2 cellular contexts compared by ENCODE assay signal in the genomic region with DNA sequence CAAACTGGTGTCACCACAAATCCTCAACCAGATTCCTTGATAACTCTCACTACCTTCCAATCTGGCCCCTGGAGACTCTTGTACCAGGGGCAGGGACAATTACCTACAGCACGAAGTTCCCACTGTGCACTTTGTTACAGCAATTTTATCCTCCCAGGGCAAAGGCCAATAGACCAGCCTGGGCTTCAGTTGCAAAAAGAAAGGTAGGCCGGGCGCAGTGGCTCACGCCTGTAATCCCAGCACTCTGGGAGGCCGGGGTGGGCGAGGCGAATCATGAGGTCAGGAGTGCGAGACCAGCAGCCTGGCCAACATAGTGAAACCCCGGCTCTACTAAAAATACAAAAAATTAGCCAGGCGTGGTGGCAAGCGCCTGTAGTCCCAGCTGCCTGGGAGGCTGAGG.
TF ChIP-seq lines count a peak whose summit lies in the region.

No MANE protein-coding gene starts in this region.

TF ChIP-seq in GM23338, 12 proteins besides CTCF, POLR2A, EP300 and RAD21 (continued from another document):
- TF ChIP-seq, protein P1, sequence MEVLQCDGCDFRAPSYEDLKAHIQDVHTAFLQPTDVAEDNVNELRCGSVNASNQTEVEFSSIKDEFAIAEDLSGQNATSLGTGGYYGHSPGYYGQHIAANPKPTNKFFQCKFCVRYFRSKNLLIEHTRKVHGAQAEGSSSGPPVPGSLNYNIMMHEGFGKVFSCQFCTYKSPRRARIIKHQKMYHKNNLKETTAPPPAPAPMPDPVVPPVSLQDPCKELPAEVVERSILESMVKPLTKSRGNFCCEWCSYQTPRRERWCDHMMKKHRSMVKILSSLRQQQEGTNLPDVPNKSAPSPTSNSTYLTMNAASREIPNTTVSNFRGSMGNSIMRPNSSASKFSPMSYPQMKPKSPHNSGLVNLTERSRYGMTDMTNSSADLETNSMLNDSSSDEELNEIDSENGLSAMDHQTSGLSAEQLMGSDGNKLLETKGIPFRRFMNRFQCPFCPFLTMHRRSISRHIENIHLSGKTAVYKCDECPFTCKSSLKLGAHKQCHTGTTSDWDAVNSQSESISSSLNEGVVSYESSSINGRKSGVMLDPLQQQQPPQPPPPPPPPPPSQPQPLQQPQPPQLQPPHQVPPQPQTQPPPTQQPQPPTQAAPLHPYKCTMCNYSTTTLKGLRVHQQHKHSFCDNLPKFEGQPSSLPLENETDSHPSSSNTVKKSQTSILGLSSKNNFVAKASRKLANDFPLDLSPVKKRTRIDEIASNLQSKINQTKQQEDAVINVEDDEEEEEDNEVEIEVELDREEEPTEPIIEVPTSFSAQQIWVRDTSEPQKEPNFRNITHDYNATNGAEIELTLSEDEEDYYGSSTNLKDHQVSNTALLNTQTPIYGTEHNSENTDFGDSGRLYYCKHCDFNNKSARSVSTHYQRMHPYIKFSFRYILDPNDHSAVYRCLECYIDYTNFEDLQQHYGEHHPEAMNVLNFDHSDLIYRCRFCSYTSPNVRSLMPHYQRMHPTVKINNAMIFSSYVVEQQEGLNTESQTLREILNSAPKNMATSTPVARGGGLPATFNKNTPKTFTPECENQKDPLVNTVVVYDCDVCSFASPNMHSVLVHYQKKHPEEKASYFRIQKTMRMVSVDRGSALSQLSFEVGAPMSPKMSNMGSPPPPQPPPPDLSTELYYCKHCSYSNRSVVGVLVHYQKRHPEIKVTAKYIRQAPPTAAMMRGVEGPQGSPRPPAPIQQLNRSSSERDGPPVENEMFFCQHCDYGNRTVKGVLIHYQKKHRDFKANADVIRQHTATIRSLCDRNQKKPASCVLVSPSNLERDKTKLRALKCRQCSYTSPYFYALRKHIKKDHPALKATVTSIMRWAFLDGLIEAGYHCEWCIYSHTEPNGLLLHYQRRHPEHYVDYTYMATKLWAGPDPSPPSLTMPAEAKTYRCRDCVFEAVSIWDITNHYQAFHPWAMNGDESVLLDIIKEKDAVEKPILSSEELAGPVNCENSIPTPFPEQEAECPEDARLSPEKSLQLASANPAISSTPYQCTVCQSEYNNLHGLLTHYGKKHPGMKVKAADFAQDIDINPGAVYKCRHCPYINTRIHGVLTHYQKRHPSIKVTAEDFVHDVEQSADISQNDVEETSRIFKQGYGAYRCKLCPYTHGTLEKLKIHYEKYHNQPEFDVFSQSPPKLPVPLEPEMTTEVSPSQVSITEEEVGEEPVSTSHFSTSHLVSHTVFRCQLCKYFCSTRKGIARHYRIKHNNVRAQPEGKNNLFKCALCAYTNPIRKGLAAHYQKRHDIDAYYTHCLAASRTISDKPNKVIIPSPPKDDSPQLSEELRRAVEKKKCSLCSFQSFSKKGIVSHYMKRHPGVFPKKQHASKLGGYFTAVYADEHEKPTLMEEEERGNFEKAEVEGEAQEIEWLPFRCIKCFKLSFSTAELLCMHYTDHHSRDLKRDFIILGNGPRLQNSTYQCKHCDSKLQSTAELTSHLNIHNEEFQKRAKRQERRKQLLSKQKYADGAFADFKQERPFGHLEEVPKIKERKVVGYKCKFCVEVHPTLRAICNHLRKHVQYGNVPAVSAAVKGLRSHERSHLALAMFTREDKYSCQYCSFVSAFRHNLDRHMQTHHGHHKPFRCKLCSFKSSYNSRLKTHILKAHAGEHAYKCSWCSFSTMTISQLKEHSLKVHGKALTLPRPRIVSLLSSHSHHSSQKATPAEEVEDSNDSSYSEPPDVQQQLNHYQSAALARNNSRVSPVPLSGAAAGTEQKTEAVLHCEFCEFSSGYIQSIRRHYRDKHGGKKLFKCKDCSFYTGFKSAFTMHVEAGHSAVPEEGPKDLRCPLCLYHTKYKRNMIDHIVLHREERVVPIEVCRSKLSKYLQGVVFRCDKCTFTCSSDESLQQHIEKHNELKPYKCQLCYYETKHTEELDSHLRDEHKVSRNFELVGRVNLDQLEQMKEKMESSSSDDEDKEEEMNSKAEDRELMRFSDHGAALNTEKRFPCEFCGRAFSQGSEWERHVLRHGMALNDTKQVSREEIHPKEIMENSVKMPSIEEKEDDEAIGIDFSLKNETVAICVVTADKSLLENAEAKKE (CRISPR knock-in tag; IDR thresholded peaks at IDR 0.05): no peak
- TF ChIP-seq ZNF331 (CRISPR knock-in tag; IDR thresholded peaks at IDR 0.05; ENCODE audit: low read depth) (no peak), EZH2 (IDR thresholded peaks at IDR 0.05; ENCODE audit: low read depth, unreplicated experiment) (no peak)

TF ChIP-seq in liver, 16 proteins besides CTCF, POLR2A, EP300 and RAD21 (continued from another document):
- TF ChIP-seq, protein P2, sequence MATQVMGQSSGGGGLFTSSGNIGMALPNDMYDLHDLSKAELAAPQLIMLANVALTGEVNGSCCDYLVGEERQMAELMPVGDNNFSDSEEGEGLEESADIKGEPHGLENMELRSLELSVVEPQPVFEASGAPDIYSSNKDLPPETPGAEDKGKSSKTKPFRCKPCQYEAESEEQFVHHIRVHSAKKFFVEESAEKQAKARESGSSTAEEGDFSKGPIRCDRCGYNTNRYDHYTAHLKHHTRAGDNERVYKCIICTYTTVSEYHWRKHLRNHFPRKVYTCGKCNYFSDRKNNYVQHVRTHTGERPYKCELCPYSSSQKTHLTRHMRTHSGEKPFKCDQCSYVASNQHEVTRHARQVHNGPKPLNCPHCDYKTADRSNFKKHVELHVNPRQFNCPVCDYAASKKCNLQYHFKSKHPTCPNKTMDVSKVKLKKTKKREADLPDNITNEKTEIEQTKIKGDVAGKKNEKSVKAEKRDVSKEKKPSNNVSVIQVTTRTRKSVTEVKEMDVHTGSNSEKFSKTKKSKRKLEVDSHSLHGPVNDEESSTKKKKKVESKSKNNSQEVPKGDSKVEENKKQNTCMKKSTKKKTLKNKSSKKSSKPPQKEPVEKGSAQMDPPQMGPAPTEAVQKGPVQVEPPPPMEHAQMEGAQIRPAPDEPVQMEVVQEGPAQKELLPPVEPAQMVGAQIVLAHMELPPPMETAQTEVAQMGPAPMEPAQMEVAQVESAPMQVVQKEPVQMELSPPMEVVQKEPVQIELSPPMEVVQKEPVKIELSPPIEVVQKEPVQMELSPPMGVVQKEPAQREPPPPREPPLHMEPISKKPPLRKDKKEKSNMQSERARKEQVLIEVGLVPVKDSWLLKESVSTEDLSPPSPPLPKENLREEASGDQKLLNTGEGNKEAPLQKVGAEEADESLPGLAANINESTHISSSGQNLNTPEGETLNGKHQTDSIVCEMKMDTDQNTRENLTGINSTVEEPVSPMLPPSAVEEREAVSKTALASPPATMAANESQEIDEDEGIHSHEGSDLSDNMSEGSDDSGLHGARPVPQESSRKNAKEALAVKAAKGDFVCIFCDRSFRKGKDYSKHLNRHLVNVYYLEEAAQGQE (IDR thresholded peaks at IDR 0.05): no peak
- TF ChIP-seq YY1 (IDR thresholded peaks at IDR 0.05): no peak
- TF ChIP-seq NR2F2 (IDR thresholded peaks at IDR 0.05): no peak
- no peak for TF ChIP-seq HNF4G (IDR thresholded peaks at IDR 0.05)
- TF ChIP-seq, protein P3, sequence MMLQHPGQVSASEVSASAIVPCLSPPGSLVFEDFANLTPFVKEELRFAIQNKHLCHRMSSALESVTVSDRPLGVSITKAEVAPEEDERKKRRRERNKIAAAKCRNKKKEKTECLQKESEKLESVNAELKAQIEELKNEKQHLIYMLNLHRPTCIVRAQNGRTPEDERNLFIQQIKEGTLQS (IDR thresholded peaks at IDR 0.05): no peak
TF ChIP-seq in liver: peak in this region for 1.
